17 cellular contexts compared by ENCODE assay signal in genomic region chr5:180332861-180333260, GRCh38. TPM values are rescaled to one million over a fixed set of nuclear protein-coding genes. Genes with fewer than 3 reads are reported as not detected.
DNase-seq lines count a peak whose midpoint lies in the region; ATAC-seq and TF ChIP-seq lines count a peak whose summit lies in the region.
"Had no signal": no experiment of that assay in that cellular context is flagged by ENCODE, and none has a peak within 500 bp of the region (broad histone marks: within the 10 kb centered on the region; RNA-seq: fewer than 3 reads in every experiment).

No MANE protein-coding gene starts in this region.

- no peak overlapping the region for H3K4me2 ChIP-seq in H9 (ENCODE audit: insufficient read depth, insufficient read length, low read length)
- H3K4me2 ChIP-seq in PC-9, result peak overlapping the region; percentile 77

- H3K23ac ChIP-seq in H9 (ENCODE audit: insufficient read length, low read depth, low read length), result no peak overlapping the region

- H2AFZ ChIP-seq in H9 (ENCODE audit: low read length), result no peak overlapping the region
- H2AFZ ChIP-seq in PC-9, result no peak overlapping the region

- no peak overlapping the region for H2BK120ac ChIP-seq in H9 (ENCODE audit: low read depth, low read length, poor library complexity, severe bottlenecking)

- no peaks in the 10 kb centered on the region for H3K27me3 Mint-ChIP-seq in H9 (ENCODE audit: low read depth)

- TF ChIP-seq POLR2A in suprapubic skin (IDR thresholded peaks at IDR 0.05), result no peak

- H3K36me3 ChIP-seq in PC-9 (ENCODE audit: low read depth) (no peaks in the 10 kb centered on the region), suprapubic skin (peaks cover 19% of the 10 kb centered on the region)

- H3K79me1 ChIP-seq in H9 (ENCODE audit: insufficient read depth, low read depth, low read length, poor library complexity, severe bottlenecking), result no peaks in the 10 kb centered on the region

- in situ Hi-C loops in GM13976 (cut with MboI; ENCODE audit: low sequenced_read_pairs, unreplicated experiment), result no loop called here

- no peak overlapping the region for H2BK20ac ChIP-seq in H9 (ENCODE audit: low read depth, low read length, poor library complexity, severe bottlenecking)

- no peak overlapping the region for H3K4me3 Mint-ChIP-seq in H9

- no peak overlapping the region for H3K4ac ChIP-seq in H9 (ENCODE audit: low read depth, low read length)

- peaks cover 47% of the 10 kb centered on the region for H3F3A ChIP-seq in PC-9 (ENCODE audit: insufficient read depth, low read depth)

- H3K27ac ChIP-seq in H9 (ENCODE audit: insufficient read length, low read depth, low read length), result no peak overlapping the region
- peak overlapping the region; percentile 90 for H3K27ac ChIP-seq in PC-9
- peak overlapping the region; percentile 36 for H3K27ac ChIP-seq in suprapubic skin

- H2BK5ac ChIP-seq in H9 (ENCODE audit: insufficient read length, low read length), result no peak overlapping the region

- no peak overlapping the region for H4K5ac ChIP-seq in H9 (ENCODE audit: insufficient read length, low read depth, low read length)

- TF ChIP-seq EP300 in suprapubic skin (IDR thresholded peaks at IDR 0.05), result no peak

- CTCF ChIA-PET in PC-9 (lab: Charles Lee), result interaction anchor here (1.2 kb wide), 1 partner anchor 40 kb away, joined by 3 read pairs; no protein-coding TSS in a partner anchor

- no peak overlapping the region for H3K14ac ChIP-seq in H9 (ENCODE audit: insufficient read depth, low read length)

- no peak for TF ChIP-seq CTCF in H9 (conservative IDR thresholded peaks at IDR 0.05)
- no peak for TF ChIP-seq CTCF in PC-9 (conservative IDR thresholded peaks at IDR 0.05)
- TF ChIP-seq CTCF in fibroblast of the aortic adventitia (IDR thresholded peaks at IDR 0.05; ENCODE audit: insufficient read depth, low read length), result no peak
- no peak for TF ChIP-seq CTCF in suprapubic skin (IDR thresholded peaks at IDR 0.05)
- no peak for TF ChIP-seq CTCF in GM13976 (IDR thresholded peaks at IDR 0.05; ENCODE audit: borderline replicate concordance, control extremely low read depth, extremely low read depth, insufficient read depth, missing control alignments)

- no peaks in the 10 kb centered on the region for H3K9me2 ChIP-seq in PC-9 (ENCODE audit: insufficient read depth)
- H3K9me2 ChIP-seq: SK-N-SH had no signal

- H4K20me1 ChIP-seq in H9 (ENCODE audit: control insufficient read depth, insufficient read depth, insufficient read length) (no peaks in the 10 kb centered on the region), PC-9 (ENCODE audit: insufficient read depth) (no peaks in the 10 kb centered on the region)

- H3K9me3 ChIP-seq in H9 (ENCODE audit: control insufficient read depth, low read depth, low read length) (no peaks in the 10 kb centered on the region), PC-9 (ENCODE audit: insufficient read depth, low read depth) (no peaks in the 10 kb centered on the region), suprapubic skin (no peaks in the 10 kb centered on the region)
- H3K9me3 ChIP-seq: SK-N-SH had no signal

- H3T11ph ChIP-seq in H9 (ENCODE audit: low read length), result no peak overlapping the region

- peaks cover 7% of the 10 kb centered on the region for H3K4me1 ChIP-seq in H9 (ENCODE audit: insufficient read depth, low read length)
- peaks cover 66% of the 10 kb centered on the region for H3K4me1 ChIP-seq in PC-9 (replicated peaks; ENCODE audit: insufficient read depth)
- peaks cover 13% of the 10 kb centered on the region for H3K4me1 ChIP-seq in suprapubic skin

- H4K8ac ChIP-seq in H9 (replicated peaks; ENCODE audit: insufficient read length, low read depth, low read length), result no peak overlapping the region

- H3K56ac ChIP-seq in H9 (ENCODE audit: insufficient read length, low read depth, low read length), result no peak overlapping the region

- WGBS in H9 (ENCODE audit: extremely low coverage, insufficient read length, low lambda C conversion rate), result no CpG with 5 or more reads among the region's 3 CpGs
- WGBS in suprapubic skin, result 80% methylated on average over 3 of the region's 3 CpGs

- POLR2A ChIA-PET in PC-9 (lab: Charles Lee; ENCODE audit: unreplicated experiment), result interaction anchor here (0.5 kb wide), 1 partner anchor 1659 kb away, joined by 3 read pairs; no protein-coding TSS in a partner anchor

- H3K18ac ChIP-seq in H9 (ENCODE audit: insufficient read length, low read depth, low read length), result no peak overlapping the region

- no peak for DNase-seq in H9
- DNase-seq in PC-9, result no peak
- peak; percentile 35 for DNase-seq in fibroblast of the aortic adventitia (ENCODE audit: low read depth)
- DNase-seq in suprapubic skin (ENCODE audit: low spot score in 2 of 2), result no peak
- DNase-seq in occipital lobe (lab: John Stamatoyannopoulos, UW), result no peak
- no peak for DNase-seq in GM13976 (ENCODE audit: low spot score)
- DNase-seq: ACHN, AML-193, KBM-7, NCI-H1436, NCI-H2029, NCI-H2171 treated with DMSO at 0.1 percent for 48 hours, NCI-H446 treated with DMSO at 0.1 percent for 48 hours had no signal

- no peak overlapping the region for H3K4me3 ChIP-seq in PC-9
- no peak overlapping the region for H3K4me3 ChIP-seq in fibroblast of the aortic adventitia (ENCODE audit: low read depth, low read length)
- no peak overlapping the region for H3K4me3 ChIP-seq in suprapubic skin

- ATAC-seq in GM19467 (IDR thresholded peaks at IDR 0.05; ENCODE audit: unreplicated experiment), result no peak
- ATAC-seq: Right ventricle myocardium inferior had no signal

- H3K27me3 ChIP-seq in H9 (ENCODE audit: insufficient read depth, low read length) (no peaks in the 10 kb centered on the region), PC-9 (ENCODE audit: insufficient read depth, low read depth) (no peaks in the 10 kb centered on the region), suprapubic skin (no peaks in the 10 kb centered on the region)

- no peak overlapping the region for H2BK12ac ChIP-seq in H9 (ENCODE audit: insufficient read length, low read depth, low read length)

- no TSS peak for BruUV-seq in PC-9 (replicated peaks; lab: Mats Ljungman, UMichigan)

- no peaks in the 10 kb centered on the region for H3K23me2 ChIP-seq in H9 (ENCODE audit: insufficient read length, low read depth, low read length, poor library complexity, severe bottlenecking)

- H4K91ac ChIP-seq in H9 (ENCODE audit: insufficient read length, low read depth, low read length), result no peak overlapping the region

- no peak overlapping the region for H2AK5ac ChIP-seq in H9 (ENCODE audit: insufficient read length, low read length)

- H3K79me2 ChIP-seq in H9 (ENCODE audit: insufficient read depth, low read length) (no peaks in the 10 kb centered on the region; the same call in 1 of the 2 replicates), PC-9 (ENCODE audit: low read depth) (peaks cover 7% of the 10 kb centered on the region; the same call in 1 of the 2 replicates)

- no peak overlapping the region for H3K9ac ChIP-seq in H9 (ENCODE audit: extremely low read depth, insufficient read length, low read length)
- H3K9ac ChIP-seq: SK-N-SH had no signal

- H3K9me3 Mint-ChIP-seq in H9, result peaks cover 3 to 7% of the 10 kb centered on the region in 2 experiments; a peak in 3 of 5 replicates

- peaks cover 22 to 28% of the 10 kb centered on the region in 2 experiments for H3K4me1 Mint-ChIP-seq in H9
- H3K4me1 Mint-ChIP-seq: CD14-positive monocyte had no signal

- no peak overlapping the region for H2BK15ac ChIP-seq in H9 (ENCODE audit: low read depth, low read length)

- H3K36me3 Mint-ChIP-seq in H9 (ENCODE audit: insufficient read depth in 1 of 3, low read depth in 3 of 3), result peaks cover 82 to 90% (median 87%) of the 10 kb centered on the region in 3 experiments
- H3K36me3 Mint-ChIP-seq: CD14-positive monocyte had no signal

- H3K27ac Mint-ChIP-seq in H9, result peak overlapping the region in 2 of 3 experiments; percentile 64 to 98; a peak in 3 of 7 replicates

- intact Hi-C loops in PC-9 (cut with micrococcal nuclease; ENCODE audit: unreplicated experiment), result loop anchor here (1.0 kb wide), 1 partner anchor 20 kb away; the partner anchor contains the start of gene GFPT2

RNA-seq across cellular contexts. Expression of gene GFPT2, which starts 20.3 kb away (rescaled TPM):
- total RNA-seq in H9 (2021) (85.0 and 89.8 TPM in 2 replicates), PC-9 (2021) (22.5 and 24.4 TPM in 2 replicates), fibroblast of the aortic adventitia (ENCODE audit: low replicate concordance) (54.4 and 69.8 TPM in 2 replicates), suprapubic skin (1 to 10 TPM; 2.9 to 6.9 (median 4.3) TPM), occipital lobe (11.4 TPM)

RNA-seq across cellular contexts. Expression of gene MAPK9, which starts 41.0 kb away (rescaled TPM):
- total RNA-seq in H9 (2021), result 38.6 and 39.7 TPM in 2 replicates
- 48.8 and 54.0 TPM in 2 replicates for total RNA-seq in PC-9 (2021)
- 19.1 and 33.4 TPM in 2 replicates for total RNA-seq in fibroblast of the aortic adventitia (ENCODE audit: low replicate concordance)
- total RNA-seq in suprapubic skin, result 10 to 100 TPM; 17.6 to 21.8 (median 19.5) TPM
- 90.8 TPM for total RNA-seq in occipital lobe
